8 cellular contexts compared by ENCODE assay signal in genomic region chr13:110396913-110397379, GRCh38.
DNase-seq lines count a peak whose midpoint lies in the region; ATAC-seq and TF ChIP-seq lines count a peak whose summit lies in the region.

No MANE protein-coding gene starts in this region.

- 29% methylated on average over 10 of the region's 11 CpGs for WGBS in right lobe of liver (ENCODE audit: insufficient coverage, low coverage, low lambda C conversion rate, missing lambda C conversion rate)

- peaks cover 5% of the 10 kb centered on the region for H3K27me3 Mint-ChIP-seq in HFFc6 (ENCODE audit: insufficient read depth)
- no peaks in the 10 kb centered on the region for H3K27me3 Mint-ChIP-seq in chondrocyte (ENCODE audit: low read depth)
- peaks cover 0 to 13% (median 7%) of the 10 kb centered on the region in 3 donors for H3K27me3 Mint-ChIP-seq in immature natural killer cell (ENCODE audit: low read depth in 3 of 3)

- peak; percentile 45 to 92 (median 76) for ATAC-seq in right lobe of liver
- ATAC-seq in stimulated activated naive CD8-positive, alpha-beta T cell treated with anti-CD3 and anti-CD28 coated beads, Interleukin-15, Interleukin-2, amounts not matched to agents 100 U/mL and 50 U/mL, for 24 hours = no peak
- no peak for ATAC-seq in GM21360 (IDR thresholded peaks at IDR 0.05; ENCODE audit: unreplicated experiment)

- H3K36me3 ChIP-seq in right lobe of liver = no peaks in the 10 kb centered on the region

- DNase-seq in HFFc6 (peak; percentile 99), chondrocyte (ENCODE audit: low spot score) (no peak), right lobe of liver (peak in 1 of 3 donors; percentile 70), substantia nigra (lab: John Stamatoyannopoulos, UW) (peak in 6 of 49 donors; percentile 12 to 30 (median 17)), immature natural killer cell (no peak)
- DNase-seq in stimulated activated naive CD8-positive, alpha-beta T cell treated with anti-CD3 and anti-CD28 coated beads, Interleukin-15, Interleukin-2, amounts not matched to agents 100 U/mL and 50 U/mL, for 24 hours = no peak
- no peak for DNase-seq in NK-92 treated with Interleukin-12 subunit alpha and Interleukin-12 subunit beta, amount 100 ng/mL, for 24 hours (lab: John Stamatoyannopoulos, UW)

- TF ChIP-seq CTCF in HFFc6 (IDR thresholded peaks at IDR 0.05) (no peak), chondrocyte (IDR thresholded peaks at IDR 0.05) (no peak), right lobe of liver (IDR thresholded peaks at IDR 0.05) (no peak)

- H3K27ac Mint-ChIP-seq in HFFc6 (peak overlapping the region; percentile 94), chondrocyte (ENCODE audit: unreplicated experiment) (peak overlapping the region; percentile 98), immature natural killer cell (no peak overlapping the region)

- no peak overlapping the region for H3K4me3 ChIP-seq in right lobe of liver

- no peaks in the 10 kb centered on the region for H3K4me1 ChIP-seq in right lobe of liver

- H3K9me3 Mint-ChIP-seq in HFFc6 (peaks cover 15% of the 10 kb centered on the region), chondrocyte (ENCODE audit: low read depth) (no peaks in the 10 kb centered on the region), immature natural killer cell (no peaks in the 10 kb centered on the region)

- H3K9me3 ChIP-seq in right lobe of liver = no peaks in the 10 kb centered on the region

- intact Hi-C loops in right lobe of liver (cut with DNase I) = no loop called here

- H3K4me3 Mint-ChIP-seq in HFFc6 (peak overlapping the region; percentile 83), chondrocyte (ENCODE audit: unreplicated experiment) (peak overlapping the region; percentile 21), immature natural killer cell (no peak overlapping the region)

- peak overlapping the region in 2 of 3 donors; percentile 33 to 37 for H3K27ac ChIP-seq in right lobe of liver
- peak overlapping the region; percentile 60 for H3K27ac ChIP-seq in substantia nigra (ENCODE audit: low read depth, low read length, poor library complexity, severe bottlenecking)

- H3K4me1 Mint-ChIP-seq in HFFc6 (ENCODE audit: low read depth) (peaks cover 95% of the 10 kb centered on the region), chondrocyte (ENCODE audit: low read depth) (peaks cover 97% of the 10 kb centered on the region), immature natural killer cell (no peaks in the 10 kb centered on the region)

- no peaks in the 10 kb centered on the region for H3K27me3 ChIP-seq in right lobe of liver

- H3K36me3 Mint-ChIP-seq in HFFc6 (ENCODE audit: low read depth) (peaks cover 35% of the 10 kb centered on the region), chondrocyte (ENCODE audit: low read depth) (peaks cover 19% of the 10 kb centered on the region), immature natural killer cell (no peaks in the 10 kb centered on the region)

- TF ChIP-seq POLR2A in right lobe of liver (IDR thresholded peaks at IDR 0.05) = no peak

Comparison
In these comparisons a context has a peak if more than half of its experiments do, and no peak if none do; other contexts are left out.
1. H3K27ac Mint-ChIP-seq: peak in HFFc6 (single experiment) and chondrocyte (single experiment); none in immature natural killer cell (0 of 6).
2. H3K4me3 Mint-ChIP-seq: peak in HFFc6 (single experiment) and chondrocyte (single experiment); none in immature natural killer cell (0 of 5).
3. ATAC-seq: peak in right lobe of liver (4 of 4); none in stimulated activated naive CD8-positive, alpha-beta T cell treated with anti-CD3 and anti-CD28 coated beads, Interleukin-15, Interleukin-2, amounts not matched to agents 100 U/mL and 50 U/mL, for 24 hours (single experiment) and GM21360 (single experiment).